ENCODE assay signal across 11 cellular contexts in genomic region chr1:225816643-225817538, GRCh38. TPM values are rescaled to one million over a fixed set of nuclear protein-coding genes. Genes with fewer than 3 reads are reported as not detected.
DNase-seq lines count a peak whose midpoint lies in the region; TF ChIP-seq lines count a peak whose summit lies in the region.
"Had no signal": no experiment of that assay in that cellular context is flagged by ENCODE, and none has a peak within 500 bp of the region (broad histone marks: within the 10 kb centered on the region; RNA-seq: fewer than 3 reads in every experiment).

No MANE protein-coding gene starts in this region.

- H3K36me3 ChIP-seq in KMS-11 (ENCODE audit: insufficient read depth) (no peaks in the 10 kb centered on the region), suprapubic skin (no peaks in the 10 kb centered on the region), Karpas-422 (ENCODE audit: insufficient read depth, low read length) (no peaks in the 10 kb centered on the region)
- H3K36me3 ChIP-seq: WERI-Rb-1 had no signal

- DNase-seq in dermis microvascular lymphatic vessel endothelial cell (ENCODE audit: low read depth in 2 of 2) (peak; percentile 83 to 84), lung microvascular endothelial cell (ENCODE audit: low read depth in 2 of 2) (peak; percentile 64 to 93), suprapubic skin (ENCODE audit: low spot score in 2 of 2) (no peak), dedifferentiated amniotic fluid mesenchymal stem cell (ENCODE audit: extremely low spot score) (no peak), NCI-H2196 treated with DMSO at 0.1 percent for 48 hours (lab: John Stamatoyannopoulos, UW; ENCODE audit: unreplicated experiment) (no peak), NCI-H524 treated with DMSO at 0.1 percent for 48 hours (lab: John Stamatoyannopoulos, UW) (no peak), Karpas-422 (no peak)
- DNase-seq: central memory CD4-positive, alpha-beta T cell; NCI-H187 treated with DMSO at 0.1 percent for 48 hours; WERI-Rb-1 had no signal

- H3K27ac ChIP-seq in KMS-11 (peak overlapping the region; percentile 29; the same call in 1 of the 2 replicates), suprapubic skin (peak overlapping the region; percentile 85), Karpas-422 (ENCODE audit: low read length) (no peak overlapping the region)
- H3K27ac ChIP-seq: WERI-Rb-1 had no signal

- H3K9me2 ChIP-seq in Karpas-422 (replicated peaks; ENCODE audit: insufficient read depth, low read length): no peaks in the 10 kb centered on the region

- peak overlapping the region; percentile 53; the same call in 1 of the 2 replicates for H3K4me2 ChIP-seq in KMS-11
- H3K4me2 ChIP-seq in Karpas-422 (ENCODE audit: low read depth, low read length, poor library complexity, severe bottlenecking): no peak overlapping the region

- WGBS in suprapubic skin: 56% methylated on average over 15 of the region's 17 CpGs

- TF ChIP-seq CTCF in KMS-11 (conservative IDR thresholded peaks at IDR 0.05; ENCODE audit: low read depth, low read length) (no peak), suprapubic skin (IDR thresholded peaks at IDR 0.05) (no peak)

- H3K79me2 ChIP-seq in KMS-11 (ENCODE audit: insufficient read depth, low read depth) (no peaks in the 10 kb centered on the region), Karpas-422 (ENCODE audit: low read length) (no peaks in the 10 kb centered on the region)

- H2AFZ ChIP-seq in KMS-11 (ENCODE audit: low read depth): no peak overlapping the region; the same call in 1 of the 2 replicates
- no peak overlapping the region for H2AFZ ChIP-seq in Karpas-422 (ENCODE audit: low read length)

- no peak for TF ChIP-seq POLR2A in suprapubic skin (IDR thresholded peaks at IDR 0.05)

- H3K4me1 ChIP-seq in KMS-11 (ENCODE audit: low read depth, poor library complexity, severe bottlenecking) (peaks cover 24% of the 10 kb centered on the region), suprapubic skin (peaks cover 65% of the 10 kb centered on the region), Karpas-422 (ENCODE audit: low read length) (no peaks in the 10 kb centered on the region)

- H3K9ac ChIP-seq in KMS-11: peak overlapping the region; percentile 40; the same call in 1 of the 2 replicates
- no peak overlapping the region for H3K9ac ChIP-seq in Karpas-422 (ENCODE audit: low read length)

- H3K4me3 ChIP-seq in KMS-11 (IDR thresholded peaks at IDR 0.05; ENCODE audit: insufficient read depth, low read depth, low read length) (no peak overlapping the region), suprapubic skin (peak overlapping the region; percentile 6), Karpas-422 (ENCODE audit: low read length) (no peak overlapping the region)

- H3K9me3 ChIP-seq in suprapubic skin: no peaks in the 10 kb centered on the region
- H3K9me3 ChIP-seq in Karpas-422 (ENCODE audit: low read length): no peaks in the 10 kb centered on the region

- no peaks in the 10 kb centered on the region for H4K20me1 ChIP-seq in KMS-11 (ENCODE audit: insufficient read depth)
- H4K20me1 ChIP-seq in Karpas-422 (ENCODE audit: insufficient read depth, low read depth, low read length): no peaks in the 10 kb centered on the region

- H3K27me3 ChIP-seq in KMS-11 (ENCODE audit: insufficient read depth, low read depth) (no peaks in the 10 kb centered on the region), suprapubic skin (no peaks in the 10 kb centered on the region), Karpas-422 (ENCODE audit: low read length) (no peaks in the 10 kb centered on the region)

- TF ChIP-seq EP300 in suprapubic skin (IDR thresholded peaks at IDR 0.05): no peak

RNA-seq across cellular contexts. Expression of gene EPHX1, which starts 7.0 kb away (rescaled TPM):
- 35.6 and 82.8 TPM in 2 replicates for total RNA-seq in dermis microvascular lymphatic vessel endothelial cell
- total RNA-seq in lung microvascular endothelial cell: 27.2 and 50.4 TPM in 2 replicates
- 10 to 100 TPM; 30.3 to 72.8 (median 53.7) TPM for total RNA-seq in suprapubic skin
- total RNA-seq in Karpas-422 (2014; rRNA removed; shearing (Covaris generic); ENCODE audit: low replicate concordance): 0.63 and 3.2 TPM in 2 replicates

RNA-seq across cellular contexts. Expression of gene SRP9, which starts 39.3 kb away (rescaled TPM):
- total RNA-seq in dermis microvascular lymphatic vessel endothelial cell: 170 and 199 TPM in 2 replicates
- 136 and 170 TPM in 2 replicates for total RNA-seq in lung microvascular endothelial cell
- 100 to 1,000 TPM; 139 to 162 (median 144) TPM for total RNA-seq in suprapubic skin
- total RNA-seq in Karpas-422 (2014; rRNA removed; shearing (Covaris generic); ENCODE audit: low replicate concordance): 105 and 245 TPM in 2 replicates

Comparison
In these comparisons a context has a peak if more than half of its experiments do, and no peak if none do; other contexts are left out.
1. DNase-seq: peak in dermis microvascular lymphatic vessel endothelial cell (2 of 2) and lung microvascular endothelial cell (2 of 2); none in suprapubic skin (0 of 2), dedifferentiated amniotic fluid mesenchymal stem cell (single experiment), NCI-H2196 treated with DMSO at 0.1 percent for 48 hours (single experiment), NCI-H524 treated with DMSO at 0.1 percent for 48 hours (single experiment) and Karpas-422 (single experiment).